11 cellular contexts compared by ENCODE assay signal in genomic region chr12:62760779-62761178, GRCh38.
DNase-seq lines count a peak whose midpoint lies in the region; ATAC-seq, FAIRE-seq and TF ChIP-seq lines count a peak whose summit lies in the region.
"Had no signal": no experiment of that assay in that cellular context is flagged by ENCODE, and none has a peak within 500 bp of the region (broad histone marks: within the 10 kb centered on the region; RNA-seq: fewer than 3 reads in every experiment).

No MANE protein-coding gene starts in this region.

- peak; percentile 17 for DNase-seq in H4 (ENCODE audit: low spot score)
- DNase-seq in IMR-90 = peak; percentile 47
- no peak for DNase-seq in left lobe of liver (ENCODE audit: low spot score)
- no peak for DNase-seq in Karpas-422
- no peak for DNase-seq in CD4-positive, alpha-beta T cell
- no peak for DNase-seq in effector memory CD4-positive, alpha-beta T cell
- no peak for DNase-seq in frontal cortex (ENCODE audit: low spot score in 2 of 2)
- DNase-seq: activated CD4-positive, alpha-beta memory T cell treated with anti-CD3 and anti-CD28 coated beads, Interleukin-2, amount 10 ng/mL, durations not matched to agents 7 days and 5 days; esophagus squamous epithelium had no signal

- TF ChIP-seq CTCF in IMR-90 (conservative IDR thresholded peaks at IDR 0.05; ENCODE audit: low read depth, low read length) = no peak
- no peak for TF ChIP-seq CTCF in CD4-positive, alpha-beta T cell (IDR thresholded peaks at IDR 0.05)

- no CpG with 5 or more reads among the region's 2 CpGs for WGBS in IMR-90 (ENCODE audit: extremely low coverage in 2 of 2, insufficient read length in 1 of 2), 2 experiments

- peaks cover 40% of the 10 kb centered on the region for H3K27me3 ChIP-seq in IMR-90 (ENCODE audit: control insufficient read depth, insufficient read depth, low read length)
- H3K27me3 ChIP-seq in Karpas-422 (ENCODE audit: low read length) = no peaks in the 10 kb centered on the region
- no peaks in the 10 kb centered on the region for H3K27me3 ChIP-seq in CD4-positive, alpha-beta T cell (ENCODE audit: control insufficient read depth, insufficient read depth, low read length)
- H3K27me3 ChIP-seq in effector memory CD4-positive, alpha-beta T cell (replicated peaks; ENCODE audit: control insufficient read depth, insufficient read depth, low read length, poor library complexity, severe bottlenecking) = no peaks in the 10 kb centered on the region
- H3K27me3 ChIP-seq: esophagus squamous epithelium, vagina had no signal

- no peak overlapping the region for H4K5ac ChIP-seq in IMR-90 (ENCODE audit: low read depth, low read length)

- no peak overlapping the region for H3K27ac ChIP-seq in IMR-90 (ENCODE audit: insufficient read depth, low read length)
- H3K27ac ChIP-seq in Karpas-422 (ENCODE audit: low read length) = no peak overlapping the region
- no peak overlapping the region for H3K27ac ChIP-seq in CD4-positive, alpha-beta T cell (ENCODE audit: low read depth, low read length)
- no peak overlapping the region for H3K27ac ChIP-seq in effector memory CD4-positive, alpha-beta T cell (ENCODE audit: insufficient read depth, low read length, poor library complexity, severe bottlenecking)
- H3K27ac ChIP-seq: esophagus squamous epithelium, vagina had no signal

- no peak for TF ChIP-seq RAD21 in IMR-90 (IDR thresholded peaks at IDR 0.05; ENCODE audit: low read length)

- no peak overlapping the region for H3K27ac Mint-ChIP-seq in CD4-positive, alpha-beta T cell
- H3K27ac Mint-ChIP-seq: activated CD4-positive, alpha-beta memory T cell treated with anti-CD3 and anti-CD28 coated beads, Interleukin-2, amount 10 ng/mL, durations not matched to agents 7 days and 5 days had no signal

- no peak overlapping the region for H3K4ac ChIP-seq in IMR-90 (ENCODE audit: low read depth, low read length)

- no peak overlapping the region for H2AK9ac ChIP-seq in IMR-90 (replicated peaks; ENCODE audit: low read depth, low read length, poor library complexity)

- H3K4me1 Mint-ChIP-seq in CD4-positive, alpha-beta T cell (ENCODE audit: low read depth) = no peaks in the 10 kb centered on the region

- peaks cover 7% of the 10 kb centered on the region for H3K27me3 Mint-ChIP-seq in CD4-positive, alpha-beta T cell
- H3K27me3 Mint-ChIP-seq: activated CD4-positive, alpha-beta memory T cell treated with anti-CD3 and anti-CD28 coated beads, Interleukin-2, amount 10 ng/mL, durations not matched to agents 7 days and 5 days had no signal

- H3K9me3 ChIP-seq in IMR-90 (ENCODE audit: control insufficient read depth, insufficient read depth, low read length) = no peaks in the 10 kb centered on the region
- H3K9me3 ChIP-seq in Karpas-422 (ENCODE audit: low read length) = no peaks in the 10 kb centered on the region
- H3K9me3 ChIP-seq in CD4-positive, alpha-beta T cell (ENCODE audit: control insufficient read depth, low read length) = no peaks in the 10 kb centered on the region
- no peaks in the 10 kb centered on the region for H3K9me3 ChIP-seq in effector memory CD4-positive, alpha-beta T cell (ENCODE audit: control insufficient read depth, low read length)
- H3K9me3 ChIP-seq: esophagus squamous epithelium, vagina had no signal

- H2AFZ ChIP-seq in IMR-90 (replicated peaks; ENCODE audit: low read length, poor library complexity) (no peak overlapping the region), Karpas-422 (ENCODE audit: low read length) (no peak overlapping the region)

- CTCF ChIA-PET in IMR-90 (lab: Yijun Ruan, JAX) = no interaction called here
- CTCF ChIA-PET in CD4-positive, alpha-beta T cell (lab: Charles Lee) = no interaction called here

- peaks cover 7% of the 10 kb centered on the region for H3K9me1 ChIP-seq in IMR-90 (ENCODE audit: insufficient read depth, low read length)

- no peak overlapping the region for H4K8ac ChIP-seq in IMR-90 (ENCODE audit: low read depth in 2 of 2, low read length in 2 of 2)

- H3K36me3 Mint-ChIP-seq in CD4-positive, alpha-beta T cell (ENCODE audit: low read depth) = no peaks in the 10 kb centered on the region

- in situ Hi-C loops in IMR-90 (cut with MboI; ENCODE audit: low sequenced_read_pairs) = no loop called here

- H2AK5ac ChIP-seq in IMR-90 (ENCODE audit: low read depth, low read length) = no peak overlapping the region

- no peak for TF ChIP-seq POLR2A in IMR-90 (IDR thresholded peaks at IDR 0.05; ENCODE audit: low read depth, low read length)

- no peak overlapping the region for H2BK120ac ChIP-seq in IMR-90 (ENCODE audit: low read depth, low read length)

- H4K91ac ChIP-seq in IMR-90 (ENCODE audit: insufficient read depth, low read depth, low read length) = no peak overlapping the region

- no peak for FAIRE-seq in frontal cortex (lab: Jason Lieb, UNC)

- intact Hi-C loops in IMR-90 (cut with micrococcal nuclease) = loop anchor here (5.0 kb wide), 1 partner anchor 128 kb away; no protein-coding TSS in a partner anchor
- intact Hi-C loops in CD4-positive, alpha-beta T cell (cut with DNase I, micrococcal nuclease) = no loop called here

- no peaks in the 10 kb centered on the region for H3K79me1 ChIP-seq in IMR-90 (ENCODE audit: low read depth in 1 of 2, low read length in 2 of 2)

- dilution Hi-C loops in IMR-90 (cut with HindIII; ENCODE audit: low sequenced_read_pairs, unreplicated experiment) = no loop called here

- H3K56ac ChIP-seq in IMR-90 (ENCODE audit: extremely low read depth, insufficient read depth, low read length) = no peak overlapping the region

- H3K36me3 ChIP-seq in IMR-90 (ENCODE audit: control insufficient read depth, insufficient read depth, low read length) (no peaks in the 10 kb centered on the region), Karpas-422 (ENCODE audit: insufficient read depth, low read length) (no peaks in the 10 kb centered on the region)
- no peaks in the 10 kb centered on the region for H3K36me3 ChIP-seq in effector memory CD4-positive, alpha-beta T cell (ENCODE audit: control insufficient read depth, insufficient read depth, low read length)
- H3K36me3 ChIP-seq: esophagus squamous epithelium, vagina had no signal

- H3K9me2 ChIP-seq in Karpas-422 (replicated peaks; ENCODE audit: insufficient read depth, low read length) = no peaks in the 10 kb centered on the region

- H3K4me1 ChIP-seq in IMR-90 (ENCODE audit: control insufficient read depth, insufficient read depth, low read length) = peaks cover 8% of the 10 kb centered on the region
- no peaks in the 10 kb centered on the region for H3K4me1 ChIP-seq in Karpas-422 (ENCODE audit: low read length)
- no peaks in the 10 kb centered on the region for H3K4me1 ChIP-seq in effector memory CD4-positive, alpha-beta T cell (ENCODE audit: control insufficient read depth, insufficient read depth, low read length, poor library complexity, severe bottlenecking)
- H3K4me1 ChIP-seq: esophagus squamous epithelium, vagina had no signal

- H2BK20ac ChIP-seq in IMR-90 (ENCODE audit: low read depth, low read length) = no peak overlapping the region

- peaks cover 3% of the 10 kb centered on the region; the same call in 1 of the 2 replicates for H4K20me1 ChIP-seq in IMR-90 (ENCODE audit: insufficient read depth, low read length)
- no peaks in the 10 kb centered on the region for H4K20me1 ChIP-seq in Karpas-422 (ENCODE audit: insufficient read depth, low read depth, low read length)

- H3K4me2 ChIP-seq in IMR-90 (ENCODE audit: low read depth, low read length) = peak overlapping the region; percentile 43; the same call in 1 of the 2 replicates
- no peak overlapping the region for H3K4me2 ChIP-seq in Karpas-422 (ENCODE audit: low read depth, low read length, poor library complexity, severe bottlenecking)

- no peaks in the 10 kb centered on the region for H3K79me2 ChIP-seq in Karpas-422 (ENCODE audit: low read length)

- no peak overlapping the region for H2BK5ac ChIP-seq in IMR-90 (ENCODE audit: low read depth, low read length, poor library complexity, severe bottlenecking)

- H3K23ac ChIP-seq in IMR-90 (ENCODE audit: low read depth, low read length) = no peak overlapping the region

- no peak overlapping the region for H3K4me3 Mint-ChIP-seq in CD4-positive, alpha-beta T cell
- H3K4me3 Mint-ChIP-seq: activated CD4-positive, alpha-beta memory T cell treated with anti-CD3 and anti-CD28 coated beads, Interleukin-2, amount 10 ng/mL, durations not matched to agents 7 days and 5 days had no signal

- H3K9ac ChIP-seq in IMR-90 (ENCODE audit: low read depth, low read length) (no peak overlapping the region), Karpas-422 (ENCODE audit: low read length) (no peak overlapping the region)

- no peak overlapping the region for H2BK15ac ChIP-seq in IMR-90 (ENCODE audit: low read depth, low read length)

- H3K4me3 ChIP-seq in IMR-90 (ENCODE audit: insufficient read depth, low read depth, low read length) (no peak overlapping the region), Karpas-422 (ENCODE audit: low read length) (no peak overlapping the region)
- no peak overlapping the region for H3K4me3 ChIP-seq in effector memory CD4-positive, alpha-beta T cell (ENCODE audit: insufficient read depth, low read depth, low read length, poor library complexity, severe bottlenecking)
- H3K4me3 ChIP-seq: esophagus squamous epithelium, vagina had no signal

- POLR2A ChIA-PET in IMR-90 (lab: Charles Lee; ENCODE audit: unreplicated experiment) = no interaction called here
- POLR2A ChIA-PET in CD4-positive, alpha-beta T cell (lab: Charles Lee) = no interaction called here

- ATAC-seq in GM18517 (IDR thresholded peaks at IDR 0.05; ENCODE audit: unreplicated experiment) (peak; percentile 98), IMR-90 (ENCODE audit: low read depth) (peak; percentile 18), left lobe of liver (peak; percentile 89)
- ATAC-seq in CD4-positive, alpha-beta T cell (ENCODE audit: poor library complexity) = no peak

- H3K18ac ChIP-seq in IMR-90 (ENCODE audit: low read depth, low read length) = no peak overlapping the region

- no TSS peak for BruUV-seq in IMR-90 (replicated peaks; lab: Mats Ljungman, UMichigan)

- H3K14ac ChIP-seq in IMR-90 (replicated peaks; ENCODE audit: low read depth, low read length) = no peak overlapping the region

- H3K9me3 Mint-ChIP-seq in CD4-positive, alpha-beta T cell = no peaks in the 10 kb centered on the region
- H3K9me3 Mint-ChIP-seq: activated CD4-positive, alpha-beta memory T cell treated with anti-CD3 and anti-CD28 coated beads, Interleukin-2, amount 10 ng/mL, durations not matched to agents 7 days and 5 days had no signal

TF ChIP-seq in IMR-90, 13 proteins besides CTCF, POLR2A, EP300 and RAD21 (continues in another document):
- TF ChIP-seq CHD1 (IDR thresholded peaks at IDR 0.05; ENCODE audit: low read depth, low read length) (no peak), BHLHE40 (IDR thresholded peaks at IDR 0.05; ENCODE audit: low read depth, low read length) (no peak), RFX5 (IDR thresholded peaks at IDR 0.05; ENCODE audit: low read depth, low read length) (no peak), MAZ (IDR thresholded peaks at IDR 0.05; ENCODE audit: borderline replicate concordance, low read depth, low read length) (no peak), FOS (IDR thresholded peaks at IDR 0.05; ENCODE audit: low read depth, low read length) (no peak)

Comparison
In these comparisons a context has a peak if more than half of its experiments do, and no peak if none do; other contexts are left out.
1. DNase-seq: peak in H4 (single experiment) and IMR-90 (single experiment); none in left lobe of liver (single experiment), Karpas-422 (single experiment), CD4-positive, alpha-beta T cell (0 of 10), effector memory CD4-positive, alpha-beta T cell (0 of 3) and frontal cortex (0 of 2).